ENCODE assay signal across 8 cellular contexts in genomic region chr2:61905372-61906186, GRCh38. TPM values are rescaled to one million over a fixed set of nuclear protein-coding genes. Genes with fewer than 3 reads are reported as not detected.
DNase-seq lines count a peak whose midpoint lies in the region; ATAC-seq and TF ChIP-seq lines count a peak whose summit lies in the region.

TSS of gene COMMD1 (plus strand) at chr2:61905674. CDS start at chr2:61905679, 5 bp downstream.

- peak; percentile 98 for ATAC-seq in GM19328 (IDR thresholded peaks at IDR 0.05; ENCODE audit: unreplicated experiment)
- ATAC-seq in HG03460 (IDR thresholded peaks at IDR 0.05; ENCODE audit: unreplicated experiment), result peak; percentile 98

- peak; percentile 68 for DNase-seq in CD14-positive monocyte (ENCODE audit: low spot score)
- peak; percentile 12 for DNase-seq in NK-92 (lab: John Stamatoyannopoulos, UW; ENCODE audit: unreplicated experiment)
- peak; percentile 59 for DNase-seq in effector CD8-positive, alpha-beta T cell (lab: John Stamatoyannopoulos, UW)
- peak; percentile 77 for DNase-seq in mesenchymal stem cell
- DNase-seq in stimulated activated CD8-positive, alpha-beta memory T cell treated with anti-CD3 and anti-CD28 coated beads, Interleukin-12 subunit alpha, Interleukin-12 subunit beta, amount 100 ng/mL, for 4 hours (ENCODE audit: low read depth), result peak; percentile 67

- peaks cover 0 to 2% (median 1%) of the 10 kb centered on the region in 3 donors for H3K27me3 Mint-ChIP-seq in CD14-positive monocyte (ENCODE audit: low read depth in 3 of 3)

- peak within 1 kb of the TSS; percentile 62 to 80 for H3K18ac ChIP-seq in mesenchymal stem cell (ENCODE audit: low read depth in 1 of 2, low read length in 2 of 2)

- no peaks in the 10 kb centered on the region for H3K27me3 ChIP-seq in mesenchymal stem cell (ENCODE audit: control insufficient read depth in 1 of 2, insufficient read depth in 1 of 2, low read length in 2 of 2)

- no peaks in the 10 kb centered on the region for H3K9me3 ChIP-seq in mesenchymal stem cell (ENCODE audit: control insufficient read depth, low read length)

- peak within 1 kb of the TSS; percentile 42 to 92 (median 88) for H3K27ac Mint-ChIP-seq in CD14-positive monocyte

- peaks cover 13% of the 10 kb centered on the region for H3K79me1 ChIP-seq in mesenchymal stem cell (replicated peaks; ENCODE audit: low read length, poor library complexity, severe bottlenecking)

- peak within 1 kb of the TSS; percentile 19 for H3K27ac ChIP-seq in mesenchymal stem cell (ENCODE audit: low read length, poor library complexity, severe bottlenecking)

- under 1% methylated on average over 30 of the region's 33 CpGs for WGBS in mesenchymal stem cell

- no peaks in the 10 kb centered on the region for H3K4me1 ChIP-seq in mesenchymal stem cell (ENCODE audit: control insufficient read depth, insufficient read depth, low read depth, low read length)

- peaks cover 0 to 3% of the 10 kb centered on the region in 2 experiments for H3K36me3 ChIP-seq in mesenchymal stem cell (ENCODE audit: control insufficient read depth in 1 of 2, insufficient read depth in 2 of 2, low read depth in 1 of 2, low read length in 2 of 2)

- H3K14ac ChIP-seq in mesenchymal stem cell (ENCODE audit: low read length in 2 of 2), result peak within 1 kb of the TSS in 1 of 2 experiments; percentile 53

- peak within 1 kb of the TSS; percentile 85 for H2AFZ ChIP-seq in mesenchymal stem cell (ENCODE audit: low read depth, low read length)

- POLR2A ChIA-PET in activated CD8-positive, alpha-beta memory T cell treated with anti-CD3 and anti-CD28 coated beads for 36 hours (lab: Charles Lee), result interaction anchor here (0.5 to 0.6 kb wide), 3 partner anchors 56 to 458 kb away, joined by 3 to 4 read pairs (median 3); no protein-coding TSS in a partner anchor

- H3K4me2 ChIP-seq in mesenchymal stem cell (ENCODE audit: low read length, poor library complexity, severe bottlenecking), result peak within 1 kb of the TSS; percentile 98

- peak within 1 kb of the TSS; percentile 3 to 17 for H3K4ac ChIP-seq in mesenchymal stem cell (ENCODE audit: low read depth in 1 of 2, low read length in 2 of 2)

- H4K91ac ChIP-seq in mesenchymal stem cell (ENCODE audit: low read length), result no peak within 1 kb of the TSS

- H3K4me3 ChIP-seq in mesenchymal stem cell (ENCODE audit: insufficient read depth in 1 of 2, low read depth in 1 of 2, low read length in 2 of 2), result peak within 1 kb of the TSS; percentile 69 to 93

- peak within 1 kb of the TSS; percentile 97 to 99 for H3K4me3 Mint-ChIP-seq in CD14-positive monocyte

- peaks cover 0 to 5% of the 10 kb centered on the region in 2 donors for H3K36me3 Mint-ChIP-seq in CD14-positive monocyte

- H2BK5ac ChIP-seq in mesenchymal stem cell (ENCODE audit: low read depth, low read length, poor library complexity, severe bottlenecking), result no peak within 1 kb of the TSS

- H2BK12ac ChIP-seq in mesenchymal stem cell (ENCODE audit: low read length in 2 of 2), result no peak within 1 kb of the TSS

- H3K9me3 Mint-ChIP-seq in CD14-positive monocyte, result no peaks in the 10 kb centered on the region

- intact Hi-C loops in CD14-positive monocyte (cut with micrococcal nuclease), result no loop called here

- no peak within 1 kb of the TSS for H3K23ac ChIP-seq in mesenchymal stem cell (ENCODE audit: low read length in 2 of 2)

- peak within 1 kb of the TSS; percentile 73 for H2BK120ac ChIP-seq in mesenchymal stem cell (ENCODE audit: low read depth, low read length)

- CTCF ChIA-PET in activated CD8-positive, alpha-beta memory T cell treated with anti-CD3 and anti-CD28 coated beads for 36 hours (lab: Charles Lee), result interaction anchor here (1.2 kb wide), 1 partner anchor 508 kb away, joined by 3 read pairs; no protein-coding TSS in a partner anchor

- H3K4me1 Mint-ChIP-seq in CD14-positive monocyte, result peaks cover 15% of the 10 kb centered on the region

- H3K9ac ChIP-seq in mesenchymal stem cell (ENCODE audit: low read length), result peak within 1 kb of the TSS; percentile 97

- peak within 1 kb of the TSS; percentile 85 for H4K8ac ChIP-seq in mesenchymal stem cell (ENCODE audit: low read length)

- H2AK5ac ChIP-seq in mesenchymal stem cell (ENCODE audit: low read length, severe bottlenecking), result no peak within 1 kb of the TSS

- TF ChIP-seq CTCF in CD14-positive monocyte (IDR thresholded peaks at IDR 0.05), result no peak

- no peak within 1 kb of the TSS for H2BK15ac ChIP-seq in mesenchymal stem cell (ENCODE audit: low read depth, poor library complexity, severe bottlenecking)

RNA-seq across cellular contexts. Expression of gene COMMD1, which starts in this region (rescaled TPM):
- polyA plus RNA-seq in CD14-positive monocyte, result 10 to 100 TPM; 70.7 to 82.1 TPM
- total RNA-seq in activated CD8-positive, alpha-beta memory T cell treated with anti-CD3 and anti-CD28 coated beads for 36 hours, result 10 to 100 TPM; 32.7 to 37.8 TPM
- polyA plus RNA-seq in mesenchymal stem cell (2013, experiment 1 of 2), result 55.4 TPM
- polyA plus RNA-seq in mesenchymal stem cell (2013, experiment 2 of 2), result 56.8 TPM

Comparison
In these comparisons a context has a peak if more than half of its experiments do, and no peak if none do; other contexts are left out.
1. Peak in every context shown above with its lines: DNase-seq, ATAC-seq, H3K4me3 ChIP-seq and H3K27ac ChIP-seq.
2. DNase-seq: peak in every context shown above with its lines; median percentile 77 in mesenchymal stem cell; 68 in CD14-positive monocyte; 67 in stimulated activated CD8-positive, alpha-beta memory T cell treated with anti-CD3 and anti-CD28 coated beads, Interleukin-12 subunit alpha, Interleukin-12 subunit beta, amount 100 ng/mL, for 4 hours; 59 in effector CD8-positive, alpha-beta T cell; 12 in NK-92.